8 cellular contexts compared by ENCODE assay signal in the genomic region with DNA sequence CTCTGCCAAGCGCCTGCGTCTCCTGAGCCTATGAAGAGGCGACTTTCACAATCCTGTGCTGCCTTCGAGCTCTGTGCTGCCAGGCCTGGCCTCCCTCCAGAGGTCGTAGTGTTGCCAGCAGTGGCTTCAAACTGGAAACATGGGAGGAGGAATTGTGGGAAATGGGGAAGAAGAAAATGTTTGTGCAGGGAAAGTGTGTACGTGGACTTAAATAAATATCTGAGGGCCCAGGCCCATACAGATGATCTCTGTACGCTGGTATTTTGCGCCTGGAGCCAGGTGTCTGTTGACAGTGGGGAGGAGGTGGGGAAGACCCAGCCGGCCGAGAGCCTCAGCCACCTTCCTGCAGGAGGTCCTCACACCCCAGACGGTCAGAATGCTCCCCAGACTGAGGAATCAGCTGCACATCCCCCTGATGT. TPM values are rescaled to one million over a fixed set of nuclear protein-coding genes. Genes with fewer than 3 reads are reported as not detected.
DNase-seq lines count a peak whose midpoint lies in the region; ATAC-seq and TF ChIP-seq lines count a peak whose summit lies in the region.

No MANE protein-coding gene starts in this region.

- peaks cover 100% of the 10 kb centered on the region for H3K4me1 ChIP-seq in left ventricle myocardium inferior

- H3K4me1 Mint-ChIP-seq in IgD-negative memory B cell, result peaks cover 47 to 58% (median 50%) of the 10 kb centered on the region in 3 donors
- peaks cover 51% of the 10 kb centered on the region for H3K4me1 Mint-ChIP-seq in activated naive CD8-positive, alpha-beta T cell treated with anti-CD3 and anti-CD28 coated beads, Interleukin-2, amount 10 ng/mL, durations not matched to agents 7 days and 5 days

- ATAC-seq in activated naive CD8-positive, alpha-beta T cell treated with anti-CD3 and anti-CD28 coated beads, Interleukin-2, amount 10 ng/mL, durations not matched to agents 7 days and 5 days (ENCODE audit: low read depth), result no peak
- ATAC-seq in HG03442 (IDR thresholded peaks at IDR 0.05; ENCODE audit: unreplicated experiment) (no peak), HG02970 (IDR thresholded peaks at IDR 0.05; ENCODE audit: low FRiP score, unreplicated experiment) (no peak)

- peak overlapping the region; percentile 88 to 99 (median 97) for H3K27ac Mint-ChIP-seq in IgD-negative memory B cell
- peak overlapping the region; percentile 99 for H3K27ac Mint-ChIP-seq in activated naive CD8-positive, alpha-beta T cell treated with anti-CD3 and anti-CD28 coated beads, Interleukin-2, amount 10 ng/mL, durations not matched to agents 7 days and 5 days

- intact Hi-C loops in left ventricle myocardium inferior (cut with micrococcal nuclease), result no loop called here

- peak overlapping the region; percentile 53 for H3K4me3 ChIP-seq in left ventricle myocardium inferior

- H3K4me3 Mint-ChIP-seq in IgD-negative memory B cell, result peak overlapping the region in 3 of 4 donors; percentile 74 to 92 (median 92)
- H3K4me3 Mint-ChIP-seq in activated naive CD8-positive, alpha-beta T cell treated with anti-CD3 and anti-CD28 coated beads, Interleukin-2, amount 10 ng/mL, durations not matched to agents 7 days and 5 days, result peak overlapping the region; percentile 85

- no peaks in the 10 kb centered on the region for H3K9me3 Mint-ChIP-seq in IgD-negative memory B cell
- H3K9me3 Mint-ChIP-seq in activated naive CD8-positive, alpha-beta T cell treated with anti-CD3 and anti-CD28 coated beads, Interleukin-2, amount 10 ng/mL, durations not matched to agents 7 days and 5 days, result no peaks in the 10 kb centered on the region

- H3K36me3 ChIP-seq in left ventricle myocardium inferior, result peaks cover 52% of the 10 kb centered on the region

- H3K27me3 ChIP-seq in left ventricle myocardium inferior (ENCODE audit: low read depth), result no peaks in the 10 kb centered on the region

- peak overlapping the region; percentile 99 for H3K27ac ChIP-seq in left ventricle myocardium inferior (replicated peaks)

- POLR2A ChIA-PET in activated naive CD8-positive, alpha-beta T cell treated with anti-CD3 and anti-CD28 coated beads, Interleukin-2, amount 10 ng/mL, durations not matched to agents 7 days and 5 days (lab: Charles Lee), result interaction anchor here (0.5 to 3.5 kb wide), 11 partner anchors 10 to 107 kb away, joined by 3 to 22 read pairs (median 4); a partner anchor contains a TSS

- H3K9me3 ChIP-seq in left ventricle myocardium inferior (replicated peaks), result no peaks in the 10 kb centered on the region

- peaks cover 14% of the 10 kb centered on the region for H3K36me3 Mint-ChIP-seq in IgD-negative memory B cell
- peaks cover 35% of the 10 kb centered on the region for H3K36me3 Mint-ChIP-seq in activated naive CD8-positive, alpha-beta T cell treated with anti-CD3 and anti-CD28 coated beads, Interleukin-2, amount 10 ng/mL, durations not matched to agents 7 days and 5 days

- no peak for TF ChIP-seq CTCF in left ventricle myocardium inferior (IDR thresholded peaks at IDR 0.05; ENCODE audit: borderline replicate concordance)

- no peak for DNase-seq in activated naive CD8-positive, alpha-beta T cell treated with anti-CD3 and anti-CD28 coated beads, Interleukin-2, amount 10 ng/mL, durations not matched to agents 7 days and 5 days
- DNase-seq in left ventricle myocardium inferior (peak; percentile 93), putamen (ENCODE audit: low spot score) (peak; percentile 89), germinal center (ENCODE audit: low spot score) (no peak)
- no peak for DNase-seq in stimulated activated CD8-positive, alpha-beta memory T cell treated with anti-CD3 and anti-CD28 coated beads, Interleukin-4, amount 100 ng/mL, for 48 hours

- H3K27me3 Mint-ChIP-seq in IgD-negative memory B cell, result no peaks in the 10 kb centered on the region
- no peaks in the 10 kb centered on the region for H3K27me3 Mint-ChIP-seq in activated naive CD8-positive, alpha-beta T cell treated with anti-CD3 and anti-CD28 coated beads, Interleukin-2, amount 10 ng/mL, durations not matched to agents 7 days and 5 days

RNA-seq across cellular contexts. Expression of a gene that starts 44.6 kb away (rescaled TPM):
- 113 TPM for polyA plus RNA-seq in IgD-negative memory B cell
- 10 to 100 TPM; 50.1 to 55.1 TPM for total RNA-seq in activated naive CD8-positive, alpha-beta T cell treated with anti-CD3 and anti-CD28 coated beads, Interleukin-2, amount 10 ng/mL, durations not matched to agents 7 days and 5 days
- 116 TPM for total RNA-seq in left ventricle myocardium inferior

Comparison
In these comparisons a context has a peak if more than half of its experiments do, and no peak if none do; other contexts are left out.
1. DNase-seq: peak in left ventricle myocardium inferior (single experiment) and putamen (single experiment); none in activated naive CD8-positive, alpha-beta T cell treated with anti-CD3 and anti-CD28 coated beads, Interleukin-2, amount 10 ng/mL, durations not matched to agents 7 days and 5 days (single experiment), germinal center (single experiment) and stimulated activated CD8-positive, alpha-beta memory T cell treated with anti-CD3 and anti-CD28 coated beads, Interleukin-4, amount 100 ng/mL, for 48 hours (single experiment).